9 cellular contexts compared by ENCODE assay signal in genomic region chr7:71752171-71752935, GRCh38.
DNase-seq lines count a peak whose midpoint lies in the region; ATAC-seq, FAIRE-seq and TF ChIP-seq lines count a peak whose summit lies in the region.
"Had no signal": no experiment of that assay in that cellular context is flagged by ENCODE, and none has a peak within 500 bp of the region (broad histone marks: within the 10 kb centered on the region; RNA-seq: fewer than 3 reads in every experiment).

No MANE protein-coding gene starts in this region.

- WGBS in mammary epithelial cell (ENCODE audit: low coverage, missing lambda C conversion rate): 16% methylated on average over 20 of the region's 43 CpGs

- H3K36me3 Mint-ChIP-seq in stimulated activated memory B cell treated with anti-CD40 and anti-IgM and Interleukin-4, amounts not matched to agents 10 μg/mL and 1 μg/mL and 100 μg/mL, for 72 hours: peaks cover 4% of the 10 kb centered on the region
- H3K36me3 Mint-ChIP-seq: activated naive CD8-positive, alpha-beta T cell had no signal

- peaks cover 24% of the 10 kb centered on the region for H3K27me3 Mint-ChIP-seq in stimulated activated memory B cell treated with anti-CD40 and anti-IgM and Interleukin-4, amounts not matched to agents 10 μg/mL and 1 μg/mL and 100 μg/mL, for 72 hours

- no peaks in the 10 kb centered on the region for H3K27me3 ChIP-seq in mammary epithelial cell (ENCODE audit: insufficient read depth, low read length)

- TF ChIP-seq CTCF in GM13977 (IDR thresholded peaks at IDR 0.05; ENCODE audit: extremely low read depth, insufficient read depth, missing control alignments) (peak; percentile 76), mammary epithelial cell (conservative IDR thresholded peaks at IDR 0.05 in 1 of 2, IDR thresholded peaks at IDR 0.05 in 1 of 2; ENCODE audit: extremely low read depth in 1 of 2, insufficient read depth in 1 of 2, low read depth in 1 of 2, low read length in 2 of 2) (peak; percentile 13 to 53)

- H3K4me2 ChIP-seq in mammary epithelial cell (ENCODE audit: insufficient read depth, low read depth, low read length): no peak overlapping the region

- dilution Hi-C loops in mammary epithelial cell (cut with HindIII; ENCODE audit: low sequenced_read_pairs): no loop called here

- no peak overlapping the region for H3K4me3 Mint-ChIP-seq in stimulated activated memory B cell treated with anti-CD40 and anti-IgM and Interleukin-4, amounts not matched to agents 10 μg/mL and 1 μg/mL and 100 μg/mL, for 72 hours
- H3K4me3 Mint-ChIP-seq: activated naive CD8-positive, alpha-beta T cell had no signal

- peaks cover 5% of the 10 kb centered on the region for H3K9me3 ChIP-seq in mammary epithelial cell (replicated peaks; ENCODE audit: insufficient read depth, low read length)

- H4K20me1 ChIP-seq in mammary epithelial cell (ENCODE audit: insufficient read depth, low read length): no peaks in the 10 kb centered on the region

- H3K36me3 ChIP-seq in mammary epithelial cell (ENCODE audit: insufficient read depth, low read length): no peaks in the 10 kb centered on the region

- FAIRE-seq in GM19239 (lab: Jason Lieb, UNC): no peak

- intact Hi-C loops in mammary epithelial cell (cut with micrococcal nuclease): loop anchor here (5.0 kb wide), 1 partner anchor 1165 kb away; no protein-coding TSS in a partner anchor
- intact Hi-C loops in left colon (cut with DNase I, micrococcal nuclease): no loop called here

- H3K4me3 ChIP-seq in mammary epithelial cell (replicated peaks in 1 of 3; ENCODE audit: insufficient read depth in 1 of 3, low read depth in 2 of 3, low read length in 3 of 3): no peak overlapping the region

- no peaks in the 10 kb centered on the region for H3K79me2 ChIP-seq in mammary epithelial cell (ENCODE audit: insufficient read depth, low read length)

- CTCF ChIA-PET in mammary epithelial cell (lab: Charles Lee; ENCODE audit: low non-redundant PET): interaction anchor here (0.7 kb wide), 1 partner anchor 17 kb away, joined by 3 read pairs; no protein-coding TSS in a partner anchor

- H2AFZ ChIP-seq in mammary epithelial cell (ENCODE audit: low read depth, low read length): no peak overlapping the region

- no peak overlapping the region for H3K9ac ChIP-seq in mammary epithelial cell (ENCODE audit: insufficient read depth, low read length)

- DNase-seq in ACHN: peak; percentile 8
- peak; percentile 72 for DNase-seq in GM13977 (ENCODE audit: low spot score)
- peak; percentile 35 to 61 for DNase-seq in NOMO-1 (lab: John Stamatoyannopoulos, UW; ENCODE audit: unreplicated experiment in 2 of 2)
- peak; percentile 5 for DNase-seq in mammary epithelial cell
- peak in 1 of 2 donors; percentile 49 for DNase-seq in left colon
- DNase-seq in GM19239 (ENCODE audit: insufficient read length, low spot score): no peak

- BruUV-seq in mammary epithelial cell (replicated peaks; lab: Mats Ljungman, UMichigan): no TSS peak

- H3K27ac Mint-ChIP-seq in stimulated activated memory B cell treated with anti-CD40 and anti-IgM and Interleukin-4, amounts not matched to agents 10 μg/mL and 1 μg/mL and 100 μg/mL, for 72 hours: no peak overlapping the region
- H3K27ac Mint-ChIP-seq: activated naive CD8-positive, alpha-beta T cell had no signal

- ATAC-seq in left colon (peak; percentile 75), HG02678 (IDR thresholded peaks at IDR 0.05; ENCODE audit: unreplicated experiment) (no peak)
- peak; percentile 48 for ATAC-seq in stimulated activated memory B cell treated with anti-CD40 and anti-IgM and Interleukin-4, amounts not matched to agents 10 μg/mL and 1 μg/mL and 100 μg/mL, for 72 hours

- H3K9me3 Mint-ChIP-seq in stimulated activated memory B cell treated with anti-CD40 and anti-IgM and Interleukin-4, amounts not matched to agents 10 μg/mL and 1 μg/mL and 100 μg/mL, for 72 hours: peaks cover 19% of the 10 kb centered on the region

- no peaks in the 10 kb centered on the region for H3K4me1 ChIP-seq in mammary epithelial cell (ENCODE audit: insufficient read depth, low read length)

- no peak overlapping the region for H3K27ac ChIP-seq in mammary epithelial cell (ENCODE audit: insufficient read depth, low read depth, low read length)

- in situ Hi-C loops in ACHN (cut with HindIII; ENCODE audit: low pct_ligation_motif_present, low pct_unique_long_range_greater_than_20kb, low sequenced_read_pairs) (no loop called here), GM13977 (cut with MboI; ENCODE audit: low pct_unique_long_range_greater_than_20kb, low sequenced_read_pairs, unreplicated experiment) (no loop called here), mammary epithelial cell (cut with MboI; ENCODE audit: low sequenced_read_pairs in 2 of 2) (no loop called here)

- no peaks in the 10 kb centered on the region for H3K4me1 Mint-ChIP-seq in stimulated activated memory B cell treated with anti-CD40 and anti-IgM and Interleukin-4, amounts not matched to agents 10 μg/mL and 1 μg/mL and 100 μg/mL, for 72 hours
